9 cellular contexts compared by ENCODE assay signal in the genomic region with DNA sequence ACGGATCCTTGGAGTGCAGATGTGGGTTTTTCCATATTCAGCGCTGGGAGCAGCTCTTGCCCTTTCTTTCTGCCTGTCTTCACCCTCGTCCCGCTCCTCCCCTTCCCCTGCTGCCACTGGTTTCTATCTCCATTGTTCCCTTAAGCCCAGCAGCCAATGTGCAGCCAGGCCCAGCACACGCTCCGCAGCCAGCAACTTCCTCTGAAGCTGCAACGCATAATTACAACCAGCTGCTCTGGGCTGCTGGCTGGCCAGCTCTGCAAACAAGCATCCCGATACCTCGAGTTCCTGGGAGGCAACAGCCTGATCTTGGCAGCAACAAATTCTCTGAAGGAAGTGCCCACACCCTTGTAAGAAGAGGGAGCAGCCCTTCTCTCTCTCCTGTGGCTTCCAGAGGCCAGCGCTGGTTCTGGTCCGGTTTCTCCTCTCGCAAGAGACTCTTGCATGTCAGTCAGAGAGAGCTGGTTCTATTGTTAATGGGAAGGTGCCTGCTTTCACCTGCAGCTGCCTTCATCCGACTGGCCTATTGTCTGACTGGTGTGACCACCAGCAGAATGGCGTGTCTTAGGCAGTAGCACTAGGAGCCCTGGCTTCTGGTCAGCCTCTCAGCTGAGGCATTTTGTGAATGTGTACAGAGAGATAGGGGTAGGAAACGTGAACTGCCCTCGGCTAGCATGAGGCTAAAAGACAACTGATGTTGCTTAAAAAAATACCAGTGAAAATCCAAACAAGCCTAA.
DNase-seq lines count a peak whose midpoint lies in the region; ATAC-seq and TF ChIP-seq lines count a peak whose summit lies in the region.
"Had no signal": no experiment of that assay in that cellular context is flagged by ENCODE, and none has a peak within 500 bp of the region (broad histone marks: within the 10 kb centered on the region; RNA-seq: fewer than 3 reads in every experiment).

No MANE protein-coding gene starts in this region.

- H3K9me3 ChIP-seq in heart left ventricle: no peaks in the 10 kb centered on the region

- DNase-seq in DMS 273 (lab: John Stamatoyannopoulos, UW; ENCODE audit: unreplicated experiment) (peak; percentile 97), NCI-H187 (lab: John Stamatoyannopoulos, UW) (peak; percentile 51 to 57), heart left ventricle (peak; percentile 66 to 89 (median 83)), pons (ENCODE audit: low spot score) (peak; percentile 94), OCI-M1 (lab: John Stamatoyannopoulos, UW) (no peak)

- intact Hi-C loops in heart left ventricle (cut with DNase I): loop anchor here in 7 of 10 donors (5.0 kb wide), 3 partner anchors 80 to 140 kb away; partner anchors contain the start of gene MAML3 (in 5 of the 7)

- 3 to 10% (median 7%) methylated on average over 16 of the region's 16 CpGs for WGBS in heart left ventricle, 4 donors

- no peaks in the 10 kb centered on the region for H3K27me3 ChIP-seq in heart left ventricle

- H3K27ac ChIP-seq in VCaP (peak overlapping the region; percentile 98), heart left ventricle (peak overlapping the region; percentile 6 to 92 (median 86))

- ATAC-seq in heart left ventricle (peak; percentile 83 to 86 (median 85)), HG03520 (IDR thresholded peaks at IDR 0.05; ENCODE audit: unreplicated experiment) (no peak), HG03159 (IDR thresholded peaks at IDR 0.05; ENCODE audit: unreplicated experiment) (no peak)
- ATAC-seq: HCT116 had no signal

- H3K4me3 ChIP-seq in heart left ventricle: peak overlapping the region in 10 of 12 donors; percentile 9 to 37 (median 30)

- TF ChIP-seq POLR2A in heart left ventricle (IDR thresholded peaks at IDR 0.05): no peak

- no peaks in the 10 kb centered on the region for H3K36me3 ChIP-seq in heart left ventricle

- TF ChIP-seq CTCF in VCaP (conservative IDR thresholded peaks at IDR 0.05) (no peak), heart left ventricle (IDR thresholded peaks at IDR 0.05) (no peak)

- peaks cover 0 to 40% (median 26%) of the 10 kb centered on the region in 12 donors for H3K4me1 ChIP-seq in heart left ventricle

Comparison
In these comparisons a context has a peak if more than half of its experiments do, and no peak if none do; other contexts are left out.
1. ATAC-seq: peak in heart left ventricle (4 of 4); none in HG03520 (single experiment) and HG03159 (single experiment).